ENCODE assay signal across 9 cellular contexts in genomic region chr2:46601328-46601963, GRCh38. TPM values are rescaled to one million over a fixed set of nuclear protein-coding genes. Genes with fewer than 3 reads are reported as not detected.
DNase-seq lines count a peak whose midpoint lies in the region; ATAC-seq, FAIRE-seq and TF ChIP-seq lines count a peak whose summit lies in the region.
"Had no signal": no experiment of that assay in that cellular context is flagged by ENCODE, and none has a peak within 500 bp of the region (broad histone marks: within the 10 kb centered on the region; RNA-seq: fewer than 3 reads in every experiment).

No MANE protein-coding gene starts in this region.

- no peak overlapping the region for H3K4me3 Mint-ChIP-seq in activated B cell treated with CpG ODN at 0.5 μM for 24 hours
- H3K4me3 Mint-ChIP-seq in activated naive CD4-positive, alpha-beta T cell treated with anti-CD3 and anti-CD28 coated beads for 36 hours: no peak overlapping the region
- H3K4me3 Mint-ChIP-seq: activated T-cell treated with anti-CD3 and anti-CD28 coated beads, Interleukin-2, amount 50 U/mL, for 72 hours had no signal

- no peaks in the 10 kb centered on the region for H3K36me3 ChIP-seq in liver (ENCODE audit: control insufficient read depth in 4 of 4, insufficient read depth in 3 of 4, low read depth in 1 of 4, low read length in 3 of 4)

- H3K9me3 ChIP-seq in liver (ENCODE audit: control insufficient read depth in 4 of 4, low read length in 3 of 4): no peaks in the 10 kb centered on the region

- H3K9ac ChIP-seq in liver (ENCODE audit: low read depth in 1 of 2, low read length in 2 of 2): no peak overlapping the region

- no peak for DNase-seq in AG09319 (ENCODE audit: extremely low read depth, low read depth)
- no peak for DNase-seq in GM19239 (ENCODE audit: insufficient read length, low spot score)
- no peak for DNase-seq in activated B cell treated with CpG ODN at 0.5 μM for 24 hours
- no peak for DNase-seq in NCI-H1105 treated with DMSO at 0.1 percent for 48 hours (lab: John Stamatoyannopoulos, UW)
- DNase-seq in stimulated activated CD4-positive, alpha-beta T cell treated with anti-CD3 and anti-CD28 coated beads, Interleukin-4, amount 100 ng/mL, for 1 hour: no peak
- no peak for DNase-seq in activated naive CD4-positive, alpha-beta T cell treated with anti-CD3 and anti-CD28 coated beads for 36 hours
- DNase-seq in DMS153 treated with DMSO at 0.1 percent for 48 hours (lab: John Stamatoyannopoulos, UW; ENCODE audit: unreplicated experiment): no peak
- DNase-seq: activated T-cell treated with anti-CD3 and anti-CD28 coated beads, Interleukin-2, amount 50 U/mL, for 72 hours had no signal

- H3K4me3 ChIP-seq in liver (ENCODE audit: low read depth in 1 of 3, low read length in 3 of 3): no peak overlapping the region

- intact Hi-C loops in activated B cell treated with CpG ODN at 0.5 μM for 24 hours (cut with micrococcal nuclease): loop anchor here (2.0 to 5.0 kb wide), 2 partner anchors 33 to 119 kb away; no protein-coding TSS in a partner anchor
- intact Hi-C loops in activated naive CD4-positive, alpha-beta T cell treated with anti-CD3 and anti-CD28 coated beads for 36 hours (cut with micrococcal nuclease): no loop called here

- TF ChIP-seq CTCF in AG09319 (IDR thresholded peaks at IDR 0.05; ENCODE audit: low read depth, low read length) (peak; percentile 41), activated B cell treated with CpG ODN at 0.5 μM for 24 hours (IDR thresholded peaks at IDR 0.05) (peak; percentile 71), liver (IDR thresholded peaks at IDR 0.05; ENCODE audit: low read depth, low read length, missing input control) (no peak)

- CTCF ChIA-PET in activated B cell treated with CpG ODN at 0.5 μM for 24 hours (lab: Charles Lee): interaction anchor here (0.7 to 1.5 kb wide), 7 partner anchors 8 to 142 kb away, joined by 3 to 7 read pairs (median 5); no protein-coding TSS in a partner anchor
- CTCF ChIA-PET in activated naive CD4-positive, alpha-beta T cell treated with anti-CD3 and anti-CD28 coated beads for 36 hours (lab: Charles Lee): interaction anchor here (0.6 to 1.1 kb wide), 3 partner anchors 121 to 797 kb away, joined by 3 to 4 read pairs (median 3); no protein-coding TSS in a partner anchor

- POLR2A ChIA-PET in activated B cell treated with CpG ODN at 0.5 μM for 24 hours (lab: Charles Lee): no interaction called here

- H3K36me3 Mint-ChIP-seq in activated B cell treated with CpG ODN at 0.5 μM for 24 hours (ENCODE audit: low read depth): peaks cover 2% of the 10 kb centered on the region
- peaks cover 1% of the 10 kb centered on the region for H3K36me3 Mint-ChIP-seq in activated naive CD4-positive, alpha-beta T cell treated with anti-CD3 and anti-CD28 coated beads for 36 hours (ENCODE audit: low read depth)

- ATAC-seq in activated B cell treated with CpG ODN at 0.5 μM for 24 hours (ENCODE audit: low read depth): peak; percentile 28
- ATAC-seq: activated T-cell treated with anti-CD3 and anti-CD28 coated beads, Interleukin-2, amount 50 U/mL, for 72 hours had no signal

- H3K4me1 ChIP-seq in liver (ENCODE audit: control insufficient read depth in 4 of 4, insufficient read depth in 4 of 4, low read length in 3 of 4): no peaks in the 10 kb centered on the region

- H3K27me3 Mint-ChIP-seq in activated B cell treated with CpG ODN at 0.5 μM for 24 hours: no peaks in the 10 kb centered on the region
- H3K27me3 Mint-ChIP-seq in activated naive CD4-positive, alpha-beta T cell treated with anti-CD3 and anti-CD28 coated beads for 36 hours (ENCODE audit: low read depth): no peaks in the 10 kb centered on the region

- H3K27ac Mint-ChIP-seq in activated B cell treated with CpG ODN at 0.5 μM for 24 hours: no peak overlapping the region
- H3K27ac Mint-ChIP-seq in activated naive CD4-positive, alpha-beta T cell treated with anti-CD3 and anti-CD28 coated beads for 36 hours: no peak overlapping the region
- H3K27ac Mint-ChIP-seq: activated T-cell treated with anti-CD3 and anti-CD28 coated beads, Interleukin-2, amount 50 U/mL, for 72 hours had no signal

- H3K4me1 Mint-ChIP-seq in activated B cell treated with CpG ODN at 0.5 μM for 24 hours: peaks cover 5% of the 10 kb centered on the region
- no peaks in the 10 kb centered on the region for H3K4me1 Mint-ChIP-seq in activated naive CD4-positive, alpha-beta T cell treated with anti-CD3 and anti-CD28 coated beads for 36 hours (ENCODE audit: low read depth)

- no peaks in the 10 kb centered on the region for H3K9me3 Mint-ChIP-seq in activated B cell treated with CpG ODN at 0.5 μM for 24 hours
- H3K9me3 Mint-ChIP-seq in activated naive CD4-positive, alpha-beta T cell treated with anti-CD3 and anti-CD28 coated beads for 36 hours: no peaks in the 10 kb centered on the region
- H3K9me3 Mint-ChIP-seq: activated T-cell treated with anti-CD3 and anti-CD28 coated beads, Interleukin-2, amount 50 U/mL, for 72 hours had no signal

- H3K27me3 ChIP-seq in liver (ENCODE audit: control insufficient read depth in 4 of 4, insufficient read depth in 4 of 4, low read length in 3 of 4): no peaks in the 10 kb centered on the region

- FAIRE-seq in GM19239 (lab: Jason Lieb, UNC): peak; percentile 49

- peak; percentile 62 to 65 for TF ChIP-seq RAD21 in liver (IDR thresholded peaks at IDR 0.05)

- 65% methylated on average over 2 of the region's 2 CpGs for WGBS in liver

- H3K27ac ChIP-seq in liver (ENCODE audit: low read depth in 1 of 2, low read length in 2 of 2): no peak overlapping the region

TF ChIP-seq in liver, 16 proteins besides CTCF, POLR2A, EP300 and RAD21:
- TF ChIP-seq TAF1 (conservative IDR thresholded peaks at IDR 0.05): no peak
- no peak for TF ChIP-seq FOXA1 (IDR thresholded peaks at IDR 0.05)
- TF ChIP-seq FOXA2 (IDR thresholded peaks at IDR 0.05): no peak
- no peak for TF ChIP-seq EGR1 (IDR thresholded peaks at IDR 0.05; ENCODE audit: low read depth in 2 of 2)
- TF ChIP-seq REST (IDR thresholded peaks at IDR 0.05): no peak
- TF ChIP-seq JUND (IDR thresholded peaks at IDR 0.05): no peak
- no peak for TF ChIP-seq SP1 (IDR thresholded peaks at IDR 0.05)
- TF ChIP-seq NR2F2 (IDR thresholded peaks at IDR 0.05): no peak
- no peak for TF ChIP-seq RXRA (IDR thresholded peaks at IDR 0.05)
- no peak for TF ChIP-seq HNF4G (IDR thresholded peaks at IDR 0.05)
- no peak for TF ChIP-seq GABPA (IDR thresholded peaks at IDR 0.05 in 1 of 2, conservative IDR thresholded peaks at IDR 0.05 in 1 of 2)

RNA-seq across cellular contexts. Expression of gene PIGF, which starts 15.4 kb away (rescaled TPM):
- total RNA-seq in activated B cell treated with CpG ODN at 0.5 μM for 24 hours (19.4 and 19.7 TPM in 2 replicates), liver (10 to 100 TPM; 10.1 to 12.7 TPM)
- 10 to 100 TPM in 1 of 2 donors, 1 to 10 TPM in 1; 8.2 to 19.3 TPM for polyA plus RNA-seq in liver
- total RNA-seq in activated naive CD4-positive, alpha-beta T cell treated with anti-CD3 and anti-CD28 coated beads for 36 hours: 10 to 100 TPM; 27.7 to 29.2 TPM

RNA-seq across cellular contexts. Expression of gene CRIPT, which starts 15.6 kb away (rescaled TPM):
- 11.6 and 14.2 TPM in 2 replicates for total RNA-seq in activated B cell treated with CpG ODN at 0.5 μM for 24 hours
- 1 to 10 TPM; 5.8 to 8.5 TPM for total RNA-seq in liver
- polyA plus RNA-seq in liver: 1 to 10 TPM; 4.3 to 9.0 TPM
- 1 to 10 TPM; 8.7 to 9.1 TPM for total RNA-seq in activated naive CD4-positive, alpha-beta T cell treated with anti-CD3 and anti-CD28 coated beads for 36 hours

RNA-seq across cellular contexts. Expression of gene ATP6V1E2, which starts 59.1 kb away (rescaled TPM):
- total RNA-seq in activated B cell treated with CpG ODN at 0.5 μM for 24 hours: 7.3 and 8.1 TPM in 2 replicates
- 1 to 10 TPM; 1.3 to 2.8 TPM for total RNA-seq in liver
- polyA plus RNA-seq in liver: 1 to 10 TPM; 1.4 to 3.6 TPM
- 10 to 100 TPM; 14.9 to 17.1 TPM for total RNA-seq in activated naive CD4-positive, alpha-beta T cell treated with anti-CD3 and anti-CD28 coated beads for 36 hours

RNA-seq across cellular contexts. Expression of gene RHOQ, which starts 59.2 kb away (rescaled TPM):
- 64.3 and 75.0 TPM in 2 replicates for total RNA-seq in activated B cell treated with CpG ODN at 0.5 μM for 24 hours
- total RNA-seq in liver: 10 to 100 TPM; 11.0 to 13.5 TPM
- 10 to 100 TPM in 1 of 2 donors, 1 to 10 TPM in 1; 6.4 to 12.5 TPM for polyA plus RNA-seq in liver
- total RNA-seq in activated naive CD4-positive, alpha-beta T cell treated with anti-CD3 and anti-CD28 coated beads for 36 hours: 10 to 100 TPM in 1 of 2 experiments, 1 to 10 TPM in 1; 7.7 to 10.2 TPM
